In genomic region chr12:1054103-1054838, GRCh38 we compare ENCODE assay signal across 1 cellular context.
TF ChIP-seq lines count a peak whose summit lies in the region.

No MANE protein-coding gene starts in this region.

TF ChIP-seq in HepG2, 621 proteins besides CTCF, POLR2A, EP300 and RAD21 (continued from another document and continues in another):
- TF ChIP-seq PAXIP1 (CRISPR knock-in tag; conservative IDR thresholded peaks at IDR 0.05) (no peak; the same call in 1 of the 2 replicates), RBM22 (optimal IDR thresholded peaks at IDR 0.05; ENCODE audit: low read length) (no peak), GATAD1 (CRISPR knock-in tag; IDR thresholded peaks at IDR 0.05) (no peak), ZBTB44 (CRISPR knock-in tag; IDR thresholded peaks at IDR 0.05) (no peak), ZNF501 (CRISPR knock-in tag; IDR thresholded peaks at IDR 0.05) (no peak), CSRNP1 (CRISPR knock-in tag; IDR thresholded peaks at IDR 0.05) (no peak), MLXIP (CRISPR knock-in tag; IDR thresholded peaks at IDR 0.05; ENCODE audit: borderline replicate concordance) (no peak), ZBTB33 (CRISPR knock-in tag; IDR thresholded peaks at IDR 0.05) (no peak), IKZF5 (CRISPR knock-in tag; IDR thresholded peaks at IDR 0.05) (0 out of 2 replicates have a peak, but pooled peaks have one; percentile 41), ZMYM3 (CRISPR knock-in tag; IDR thresholded peaks at IDR 0.05) (no peak), GPBP1L1 (CRISPR knock-in tag; IDR thresholded peaks at IDR 0.05) (no peak), HOXA7 (CRISPR knock-in tag; IDR thresholded peaks at IDR 0.05) (no peak), ZNF552 (CRISPR knock-in tag; IDR thresholded peaks at IDR 0.05; ENCODE audit: borderline replicate concordance) (no peak), ZNF574 (CRISPR knock-in tag; IDR thresholded peaks at IDR 0.05) (no peak), GRHL1 (CRISPR knock-in tag; conservative IDR thresholded peaks at IDR 0.05) (no peak), MYPOP (CRISPR knock-in tag; IDR thresholded peaks at IDR 0.05) (no peak), CREM (IDR thresholded peaks at IDR 0.05) (peak; percentile 17; the same call in 1 of the 2 replicates), CREM (CRISPR knock-in tag; IDR thresholded peaks at IDR 0.05) (no peak), SRSF4 (IDR thresholded peaks at IDR 0.05; ENCODE audit: low read depth, low read length, poor library complexity, severe bottlenecking) (no peak), ZNF234 (CRISPR knock-in tag; conservative IDR thresholded peaks at IDR 0.05) (no peak), ZFX (CRISPR knock-in tag; IDR thresholded peaks at IDR 0.05; ENCODE audit: low read depth) (no peak), ZNF749 (CRISPR knock-in tag; IDR thresholded peaks at IDR 0.05; ENCODE audit: borderline replicate concordance) (no peak), SUZ12 (IDR thresholded peaks at IDR 0.05; ENCODE audit: low read depth, low read length) (no peak), EHMT2 (IDR thresholded peaks at IDR 0.05; ENCODE audit: borderline replicate concordance, low read depth, low read length) (no peak), ZNF256 (CRISPR knock-in tag; conservative IDR thresholded peaks at IDR 0.05) (no peak), ATM (IDR thresholded peaks at IDR 0.05; ENCODE audit: borderline replicate concordance) (no peak), ZNF3 (CRISPR knock-in tag; IDR thresholded peaks at IDR 0.05) (peak; percentile 53; the same call in 1 of the 2 replicates), ZNF362 (CRISPR knock-in tag; IDR thresholded peaks at IDR 0.05; ENCODE audit: borderline replicate concordance) (peak; percentile 92), ZNF510 (CRISPR knock-in tag; IDR thresholded peaks at IDR 0.05; ENCODE audit: low read depth) (no peak), ZBTB7A (CRISPR knock-in tag; IDR thresholded peaks at IDR 0.05) (no peak), NAIF1 (CRISPR knock-in tag; IDR thresholded peaks at IDR 0.05; ENCODE audit: borderline replicate concordance) (no peak), E2F2 (CRISPR knock-in tag; IDR thresholded peaks at IDR 0.05; ENCODE audit: borderline replicate concordance) (no peak), DPF2 (CRISPR knock-in tag; IDR thresholded peaks at IDR 0.05; ENCODE audit: borderline replicate concordance, low read depth) (0 out of 2 replicates have a peak, but pooled peaks have one; percentile 47)
